18 cellular contexts compared by ENCODE assay signal in the genomic region with DNA sequence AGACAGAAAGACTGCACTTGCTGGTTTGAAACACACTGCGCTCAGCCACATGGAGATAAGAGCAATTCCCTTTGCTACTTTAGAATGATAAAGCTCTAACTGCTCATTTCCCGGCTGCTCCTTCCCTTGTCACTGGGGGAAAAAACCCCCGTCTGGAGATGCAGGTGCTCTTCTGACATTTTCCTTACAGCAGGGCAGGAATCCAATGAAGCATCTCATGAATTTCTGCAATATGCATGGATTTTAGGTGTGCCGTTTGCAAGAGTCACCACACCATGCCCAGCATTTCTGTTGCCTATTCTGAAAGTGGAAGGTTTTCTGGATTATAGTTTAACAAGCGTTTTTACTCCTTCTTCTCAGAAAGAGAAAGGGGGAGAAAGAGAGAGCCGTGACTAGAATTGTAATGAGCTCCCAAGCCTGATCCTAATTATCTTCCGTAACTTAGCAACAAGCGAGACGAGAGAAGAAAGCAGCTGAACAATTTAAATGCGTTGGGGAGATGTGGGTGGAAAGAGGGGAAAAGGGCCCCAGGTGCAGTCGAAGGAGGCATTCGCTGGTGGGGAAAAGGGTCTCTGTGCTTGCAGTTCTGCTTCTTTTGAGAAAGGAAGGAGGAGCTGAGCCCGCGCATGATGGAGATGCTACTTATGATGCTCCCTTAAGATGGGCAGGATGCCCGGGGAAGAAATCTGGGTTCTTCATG.
DNase-seq lines count a peak whose midpoint lies in the region; ATAC-seq lines count a peak whose summit lies in the region.
"Had no signal": no experiment of that assay in that cellular context is flagged by ENCODE, and none has a peak within 500 bp of the region (broad histone marks: within the 10 kb centered on the region; RNA-seq: fewer than 3 reads in every experiment).

No MANE protein-coding gene starts in this region.

- H3K36me3 Mint-ChIP-seq in activated CD8-positive, alpha-beta T cell treated with anti-CD3 and anti-CD28 coated beads, Interleukin-2, amount 10 ng/mL, durations not matched to agents 7 days and 5 days (ENCODE audit: low read depth): no peaks in the 10 kb centered on the region

- CTCF ChIA-PET in activated CD8-positive, alpha-beta T cell treated with anti-CD3 and anti-CD28 coated beads, Interleukin-2, amount 10 ng/mL, durations not matched to agents 7 days and 5 days (lab: Charles Lee): no interaction called here

- no peaks in the 10 kb centered on the region for H3K4me1 Mint-ChIP-seq in activated CD8-positive, alpha-beta T cell treated with anti-CD3 and anti-CD28 coated beads, Interleukin-2, amount 10 ng/mL, durations not matched to agents 7 days and 5 days (ENCODE audit: low read depth)
- H3K4me1 Mint-ChIP-seq: activated CD4-positive, alpha-beta T cell treated with anti-CD3 and anti-CD28 coated beads, Interleukin-2, amount 10 ng/mL, durations not matched to agents 24 days and 14 days had no signal

- H3K4me3 Mint-ChIP-seq in activated CD8-positive, alpha-beta T cell treated with anti-CD3 and anti-CD28 coated beads, Interleukin-2, amount 10 ng/mL, durations not matched to agents 7 days and 5 days: no peak overlapping the region
- H3K4me3 Mint-ChIP-seq: activated CD4-positive, alpha-beta T cell treated with anti-CD3 and anti-CD28 coated beads, Interleukin-2, amount 10 ng/mL, durations not matched to agents 24 days and 14 days; activated T-cell treated with anti-CD3 and anti-CD28 coated beads, Interleukin-2, amount 50 U/mL, for 24 hours had no signal

- no peak overlapping the region for H3K27ac Mint-ChIP-seq in activated CD8-positive, alpha-beta T cell treated with anti-CD3 and anti-CD28 coated beads, Interleukin-2, amount 10 ng/mL, durations not matched to agents 7 days and 5 days
- H3K27ac Mint-ChIP-seq: activated CD4-positive, alpha-beta T cell treated with anti-CD3 and anti-CD28 coated beads, Interleukin-2, amount 10 ng/mL, durations not matched to agents 24 days and 14 days; activated T-cell treated with anti-CD3 and anti-CD28 coated beads, Interleukin-2, amount 50 U/mL, for 24 hours had no signal

- POLR2A ChIA-PET in activated CD8-positive, alpha-beta T cell treated with anti-CD3 and anti-CD28 coated beads, Interleukin-2, amount 10 ng/mL, durations not matched to agents 7 days and 5 days (lab: Charles Lee): no interaction called here

- ATAC-seq in GM18858 (IDR thresholded peaks at IDR 0.05; ENCODE audit: unreplicated experiment) (no peak), GM21423 (IDR thresholded peaks at IDR 0.05; ENCODE audit: unreplicated experiment) (no peak)
- ATAC-seq in activated CD8-positive, alpha-beta T cell treated with anti-CD3 and anti-CD28 coated beads, Interleukin-2, amount 10 ng/mL, durations not matched to agents 7 days and 5 days: no peak

- H3K9me3 Mint-ChIP-seq in activated CD8-positive, alpha-beta T cell treated with anti-CD3 and anti-CD28 coated beads, Interleukin-2, amount 10 ng/mL, durations not matched to agents 7 days and 5 days (ENCODE audit: insufficient read depth): no peaks in the 10 kb centered on the region
- H3K9me3 Mint-ChIP-seq: activated CD4-positive, alpha-beta T cell treated with anti-CD3 and anti-CD28 coated beads, Interleukin-2, amount 10 ng/mL, durations not matched to agents 24 days and 14 days; activated T-cell treated with anti-CD3 and anti-CD28 coated beads, Interleukin-2, amount 50 U/mL, for 24 hours had no signal

- intact Hi-C loops in head of caudate nucleus (cut with DNase I): no loop called here

- peaks cover 9% of the 10 kb centered on the region for H3K27me3 Mint-ChIP-seq in activated CD8-positive, alpha-beta T cell treated with anti-CD3 and anti-CD28 coated beads, Interleukin-2, amount 10 ng/mL, durations not matched to agents 7 days and 5 days (ENCODE audit: low read depth)

- DNase-seq in NCI-H1092 treated with DMSO at 0.1 percent for 48 hours (lab: John Stamatoyannopoulos, UW) (peak; percentile 62), NCI-H748 (lab: John Stamatoyannopoulos, UW; ENCODE audit: unreplicated experiment) (peak; percentile 100), head of caudate nucleus (peak in 31 of 42 donors; percentile 31 to 83 (median 60)), pons (ENCODE audit: low spot score) (peak; percentile 73), DMS153 (lab: John Stamatoyannopoulos, UW) (no peak)
- no peak for DNase-seq in activated CD8-positive, alpha-beta T cell treated with anti-CD3 and anti-CD28 coated beads, Interleukin-2, amount 10 ng/mL, durations not matched to agents 7 days and 5 days
- DNase-seq: activated CD4-positive, alpha-beta T cell treated with anti-CD3 and anti-CD28 coated beads, Interleukin-2, amount 10 ng/mL, durations not matched to agents 24 days and 14 days; activated T-cell treated with anti-CD3 and anti-CD28 coated beads, Interleukin-2, amount 50 U/mL, for 24 hours; adrenal gland; AML-193; colonic mucosa; mesendoderm; MM.1S; NCI-H446 treated with DMSO at 0.1 percent for 48 hours; stimulated activated CD4-positive, alpha-beta T cell treated with anti-CD3 and anti-CD28 coated beads, Interleukin-15, amount 100 ng/mL, for 24 hours; thyroid gland had no signal

Comparison
In these comparisons a context has a peak if more than half of its experiments do, and no peak if none do; other contexts are left out.
1. DNase-seq: peak in NCI-H1092 treated with DMSO at 0.1 percent for 48 hours (single experiment), NCI-H748 (single experiment), head of caudate nucleus (31 of 42) and pons (single experiment); none in activated CD8-positive, alpha-beta T cell treated with anti-CD3 and anti-CD28 coated beads, Interleukin-2, amount 10 ng/mL, durations not matched to agents 7 days and 5 days (single experiment) and DMS153 (single experiment).